Comparison of ENCODE assay signal across 8 cellular contexts in genomic region chr5:56737002-56737621, GRCh38.
A peak's percentile ranks its signal among the peaks of the same experiment; 100 is the strongest.
DNase-seq lines count a peak whose midpoint lies in the region; ATAC-seq and TF ChIP-seq lines count a peak whose summit lies in the region.
"Had no signal": no experiment of that assay in that cellular context is flagged by ENCODE, and none has a peak within 500 bp of the region (broad histone marks: within the 10 kb centered on the region; RNA-seq: fewer than 3 reads in every experiment).

No MANE protein-coding gene starts in this region.

- no peaks in the 10 kb centered on the region for H3K36me3 Mint-ChIP-seq in activated naive CD8-positive, alpha-beta T cell treated with anti-CD3 and anti-CD28 coated beads, Interleukin-2, amount 50 U/mL, for 24 hours (ENCODE audit: low read depth)
- no peaks in the 10 kb centered on the region for H3K36me3 Mint-ChIP-seq in nephron (ENCODE audit: low read depth)

- DNase-seq in GDM1 (lab: John Stamatoyannopoulos, UW) (peak; percentile 64), MV-4-11 (lab: John Stamatoyannopoulos, UW) (peak; percentile 84), NCI-H146 (lab: John Stamatoyannopoulos, UW) (no peak), SW480 (ENCODE audit: low spot score) (no peak)
- no peak for DNase-seq in activated naive CD8-positive, alpha-beta T cell treated with anti-CD3 and anti-CD28 coated beads, Interleukin-2, amount 50 U/mL, for 24 hours
- DNase-seq: body of pancreas had no signal

- H3K4me1 Mint-ChIP-seq in activated naive CD8-positive, alpha-beta T cell treated with anti-CD3 and anti-CD28 coated beads, Interleukin-2, amount 50 U/mL, for 24 hours: peaks cover 43% of the 10 kb centered on the region
- peaks cover 53% of the 10 kb centered on the region for H3K4me1 Mint-ChIP-seq in nephron

- no peak overlapping the region for H3K4me3 Mint-ChIP-seq in activated naive CD8-positive, alpha-beta T cell treated with anti-CD3 and anti-CD28 coated beads, Interleukin-2, amount 50 U/mL, for 24 hours
- H3K4me3 Mint-ChIP-seq in nephron: no peak overlapping the region

- H3K27ac Mint-ChIP-seq in activated naive CD8-positive, alpha-beta T cell treated with anti-CD3 and anti-CD28 coated beads, Interleukin-2, amount 50 U/mL, for 24 hours: peak overlapping the region; percentile 56
- H3K27ac Mint-ChIP-seq in nephron: peak overlapping the region; percentile 16 to 65 (median 47)

- no peaks in the 10 kb centered on the region for H3K9me3 Mint-ChIP-seq in activated naive CD8-positive, alpha-beta T cell treated with anti-CD3 and anti-CD28 coated beads, Interleukin-2, amount 50 U/mL, for 24 hours
- H3K9me3 Mint-ChIP-seq in nephron: peaks cover 1% of the 10 kb centered on the region

- no peaks in the 10 kb centered on the region for H3K27me3 Mint-ChIP-seq in activated naive CD8-positive, alpha-beta T cell treated with anti-CD3 and anti-CD28 coated beads, Interleukin-2, amount 50 U/mL, for 24 hours
- H3K27me3 Mint-ChIP-seq in nephron (ENCODE audit: low read depth): peaks cover 5% of the 10 kb centered on the region

- no peak for TF ChIP-seq CTCF in nephron (IDR thresholded peaks at IDR 0.05; ENCODE audit: unreplicated experiment in 3 of 3)

- no peak for ATAC-seq in activated naive CD8-positive, alpha-beta T cell treated with anti-CD3 and anti-CD28 coated beads, Interleukin-2, amount 50 U/mL, for 24 hours
- no peak for ATAC-seq in HG02798 (IDR thresholded peaks at IDR 0.05; ENCODE audit: poor library complexity, unreplicated experiment)
- ATAC-seq: body of pancreas had no signal

Comparison
In these comparisons a context has a peak if more than half of its experiments do, and no peak if none do; other contexts are left out.
1. DNase-seq: peak in GDM1 (single experiment) and MV-4-11 (single experiment); none in activated naive CD8-positive, alpha-beta T cell treated with anti-CD3 and anti-CD28 coated beads, Interleukin-2, amount 50 U/mL, for 24 hours (single experiment), NCI-H146 (single experiment) and SW480 (single experiment).